23 cellular contexts compared by ENCODE assay signal in genomic region chr5:29122306-29122705, GRCh38.
"Had no signal": no experiment of that assay in that cellular context is flagged by ENCODE, and none has a peak within 500 bp of the region (broad histone marks: within the 10 kb centered on the region; RNA-seq: fewer than 3 reads in every experiment).

No MANE protein-coding gene starts in this region.

- H3K79me2 ChIP-seq: parathyroid adenoma had no signal

- H3K36me3 ChIP-seq: esophagus squamous epithelium, gastrocnemius medialis, right lobe of liver, tibial artery had no signal

- H3K27me3 ChIP-seq: esophagus squamous epithelium, gastrocnemius medialis, right lobe of liver, tibial artery had no signal

- H3K4me3 Mint-ChIP-seq: activated B cell treated with CpG ODN at 0.5 μM for 24 hours; activated CD4-positive, alpha-beta T cell treated with anti-CD3 and anti-CD28 coated beads for 36 hours; activated naive CD8-positive, alpha-beta T cell treated with anti-CD3 and anti-CD28 coated beads, Interleukin-2, amount 10 ng/mL, durations not matched to agents 7 days and 5 days; activated T-cell treated with anti-CD3 and anti-CD28 coated beads, Interleukin-2, amount 50 U/mL, for 4 hours; memory B cell; natural killer cell treated with Interleukin-12 subunit alpha and Interleukin-12 subunit beta and Interleukin-15 and Interleukin-18, amount 100 ng/mL, for 72 hours; stimulated activated naive CD8-positive, alpha-beta T cell treated with anti-CD3 and anti-CD28 coated beads, Interleukin-15, amount 100 ng/mL, for 72 hours had no signal

- H3K4me1 ChIP-seq: esophagus squamous epithelium, gastrocnemius medialis, parathyroid adenoma, right lobe of liver, tibial artery had no signal

- H3K36me3 Mint-ChIP-seq: activated naive CD8-positive, alpha-beta T cell treated with anti-CD3 and anti-CD28 coated beads, Interleukin-2, amount 10 ng/mL, durations not matched to agents 7 days and 5 days; memory B cell; natural killer cell treated with Interleukin-12 subunit alpha and Interleukin-12 subunit beta and Interleukin-15 and Interleukin-18, amount 100 ng/mL, for 72 hours had no signal

- H3K27me3 Mint-ChIP-seq: activated B cell treated with CpG ODN at 0.5 μM for 24 hours; activated CD4-positive, alpha-beta T cell treated with anti-CD3 and anti-CD28 coated beads for 36 hours; activated naive CD8-positive, alpha-beta T cell treated with anti-CD3 and anti-CD28 coated beads, Interleukin-2, amount 10 ng/mL, durations not matched to agents 7 days and 5 days; memory B cell; natural killer cell treated with Interleukin-12 subunit alpha and Interleukin-12 subunit beta and Interleukin-15 and Interleukin-18, amount 100 ng/mL, for 72 hours; stimulated activated naive CD8-positive, alpha-beta T cell treated with anti-CD3 and anti-CD28 coated beads, Interleukin-15, amount 100 ng/mL, for 72 hours had no signal

- ATAC-seq: activated CD4-positive, alpha-beta T cell treated with anti-CD3 and anti-CD28 coated beads for 36 hours; activated T-cell treated with anti-CD3 and anti-CD28 coated beads, Interleukin-2, amount 50 U/mL, for 4 hours; gastrocnemius medialis; natural killer cell treated with Interleukin-12 subunit alpha and Interleukin-12 subunit beta and Interleukin-15 and Interleukin-18, amount 100 ng/mL, for 72 hours; stimulated activated naive CD8-positive, alpha-beta T cell treated with anti-CD3 and anti-CD28 coated beads, Interleukin-15, amount 100 ng/mL, for 72 hours had no signal

- H3K9me3 ChIP-seq: gastrocnemius medialis, right lobe of liver, tibial artery had no signal

- H3K4me1 Mint-ChIP-seq: activated B cell treated with CpG ODN at 0.5 μM for 24 hours; activated CD4-positive, alpha-beta T cell treated with anti-CD3 and anti-CD28 coated beads for 36 hours; activated naive CD8-positive, alpha-beta T cell treated with anti-CD3 and anti-CD28 coated beads, Interleukin-2, amount 10 ng/mL, durations not matched to agents 7 days and 5 days; memory B cell; stimulated activated naive CD8-positive, alpha-beta T cell treated with anti-CD3 and anti-CD28 coated beads, Interleukin-15, amount 100 ng/mL, for 72 hours had no signal

- H3K9me3 Mint-ChIP-seq: activated naive CD8-positive, alpha-beta T cell treated with anti-CD3 and anti-CD28 coated beads, Interleukin-2, amount 10 ng/mL, durations not matched to agents 7 days and 5 days had no signal

- DNase-seq: activated B cell treated with CpG ODN at 0.5 μM for 24 hours; activated CD4-positive, alpha-beta T cell treated with anti-CD3 and anti-CD28 coated beads for 36 hours; activated CD4-positive, alpha-beta T cell treated with anti-CD3 and anti-CD28 coated beads, Interleukin-2, amount 50 U/mL, for 4 hours; activated CD8-positive, alpha-beta memory T cell treated with anti-CD3 and anti-CD28 coated beads, Interleukin-2, amount 50 U/mL, for 48 hours; activated naive CD4-positive, alpha-beta T cell treated with Interleukin-2 at 50 U/mL for 16 hours; activated naive CD8-positive, alpha-beta T cell treated with anti-CD3 and anti-CD28 coated beads, Interleukin-2, amount 10 ng/mL, durations not matched to agents 7 days and 5 days; activated T-cell treated with anti-CD3 and anti-CD28 coated beads, Interleukin-2, amount 50 U/mL, for 4 hours; amygdala; cerebellar nuclear complex; esophagus squamous epithelium; gastrocnemius medialis; hippocampal formation; right lobe of liver; stimulated activated CD4-positive, alpha-beta T cell treated with anti-CD3 and anti-CD28 coated beads, Interleukin-1b, Interleukin-23, amount 100 ng/mL, for 48 hours; stimulated activated naive CD8-positive, alpha-beta T cell treated with anti-CD3 and anti-CD28 coated beads, Interleukin-15, amount 100 ng/mL, for 72 hours; T1000; tibial artery had no signal

- H3K27ac Mint-ChIP-seq: activated B cell treated with CpG ODN at 0.5 μM for 24 hours; activated CD4-positive, alpha-beta T cell treated with anti-CD3 and anti-CD28 coated beads for 36 hours; activated naive CD8-positive, alpha-beta T cell treated with anti-CD3 and anti-CD28 coated beads, Interleukin-2, amount 10 ng/mL, durations not matched to agents 7 days and 5 days; activated T-helper 2 cell treated with anti-CD3 and anti-CD28 coated beads, Interferon-gamma antibody, Interleukin-2, Interleukin-4, amounts not matched to agents 10 μg/mL and 5 μg/mL and 100 μg/mL, durations not matched to agents 14 hours and 24 hours and 36 hours; memory B cell; natural killer cell treated with Interleukin-12 subunit alpha and Interleukin-12 subunit beta and Interleukin-15 and Interleukin-18, amount 100 ng/mL, for 72 hours; stimulated activated naive CD8-positive, alpha-beta T cell treated with anti-CD3 and anti-CD28 coated beads, Interleukin-15, amount 100 ng/mL, for 72 hours had no signal

- H3K27ac ChIP-seq: coronary artery, esophagus squamous epithelium, gastrocnemius medialis, parathyroid adenoma, right lobe of liver, skin epidermis, tibial artery had no signal

- H2AFZ ChIP-seq: parathyroid adenoma had no signal

- H3K4me3 ChIP-seq: coronary artery, esophagus squamous epithelium, gastrocnemius medialis, right lobe of liver, skin epidermis, tibial artery had no signal
